Comparison of ENCODE assay signal across 16 cellular contexts in the genomic region with DNA sequence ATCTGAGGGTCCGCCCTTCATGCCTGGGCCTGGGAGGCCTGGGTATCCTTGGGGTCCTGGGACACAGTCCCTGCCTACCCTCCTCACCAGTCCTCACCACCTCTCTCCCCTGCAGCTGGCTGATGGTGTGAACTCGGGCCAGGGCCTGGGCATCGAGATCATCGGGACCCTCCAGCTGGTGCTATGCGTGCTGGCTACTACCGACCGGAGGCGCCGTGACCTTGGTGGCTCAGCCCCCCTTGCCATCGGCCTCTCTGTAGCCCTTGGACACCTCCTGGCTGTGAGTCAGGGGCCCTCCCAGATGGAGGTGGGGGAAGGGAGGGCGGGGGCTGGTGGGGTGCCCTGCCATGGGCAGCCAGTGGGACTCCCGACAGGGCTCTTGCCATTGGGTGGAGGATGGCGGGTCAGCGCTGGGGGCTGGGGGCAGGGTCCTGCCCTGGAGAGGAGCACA. TPM values are rescaled to one million over a fixed set of nuclear protein-coding genes. Genes with fewer than 3 reads are reported as not detected.
DNase-seq lines count a peak whose midpoint lies in the region; ATAC-seq and TF ChIP-seq lines count a peak whose summit lies in the region.
"Had no signal": no experiment of that assay in that cellular context is flagged by ENCODE, and none has a peak within 500 bp of the region (broad histone marks: within the 10 kb centered on the region; RNA-seq: fewer than 3 reads in every experiment).

No MANE protein-coding gene starts in this region.

- WGBS in right cardiac atrium: 81% methylated on average over 14 of the region's 14 CpGs

- peak; percentile 39 for DNase-seq in CD14-positive monocyte (ENCODE audit: low spot score)
- peak; percentile 4 for DNase-seq in WTC11 (ENCODE audit: low spot score)
- DNase-seq in right cardiac atrium: peak; percentile 14 to 66 (median 65)
- DNase-seq in posterior vena cava (ENCODE audit: low spot score): peak; percentile 67
- DNase-seq in medulla oblongata (ENCODE audit: extremely low spot score): no peak
- DNase-seq in WERI-Rb-1: no peak
- DNase-seq: activated gamma-delta T cell, C1 segment of cervical spinal cord, KG1, NCI-H1694 treated with DMSO at 0.1 percent for 48 hours, NCI-H82 had no signal

- H3K27me3 ChIP-seq in right cardiac atrium (ENCODE audit: control insufficient read depth, insufficient read depth): no peaks in the 10 kb centered on the region
- no peaks in the 10 kb centered on the region for H3K27me3 ChIP-seq in WERI-Rb-1 (ENCODE audit: insufficient read depth, low read depth, severe bottlenecking)
- H3K27me3 ChIP-seq: neutrophil, SJSA1 had no signal

- CTCF ChIA-PET in WTC11 (lab: Charles Lee): interaction anchor here (1.1 to 1.6 kb wide), 2 partner anchors 14 to 16 kb away, joined by 4 to 7 read pairs; no protein-coding TSS in a partner anchor

- POLR2A ChIA-PET in WTC11 (lab: Charles Lee): no interaction called here

- H3K27ac ChIP-seq in right cardiac atrium (ENCODE audit: low read length): peak overlapping the region; percentile 94
- no peak overlapping the region for H3K27ac ChIP-seq in WERI-Rb-1
- H3K27ac ChIP-seq: neutrophil, SJSA1, VCaP had no signal

- no peaks in the 10 kb centered on the region for H3K36me3 Mint-ChIP-seq in CD14-positive monocyte
- no peaks in the 10 kb centered on the region for H3K36me3 Mint-ChIP-seq in WTC11

- H3K4me1 ChIP-seq in right cardiac atrium (ENCODE audit: control insufficient read depth, insufficient read depth, low read length): peaks cover 33% of the 10 kb centered on the region

- H3K4me1 Mint-ChIP-seq in CD14-positive monocyte: no peaks in the 10 kb centered on the region
- H3K4me1 Mint-ChIP-seq in WTC11: 0 out of 2 replicates have a peak, but pooled peaks cover under 1% of the 10 kb centered on the region

- no peaks in the 10 kb centered on the region for H3K36me3 ChIP-seq in WERI-Rb-1
- H3K36me3 ChIP-seq: neutrophil, SJSA1 had no signal

- no peak for ATAC-seq in WTC11
- ATAC-seq in right cardiac atrium: peak; percentile 1 to 2
- ATAC-seq in HG02588 (IDR thresholded peaks at IDR 0.05; ENCODE audit: unreplicated experiment): no peak
- no peak for ATAC-seq in HG02981 (IDR thresholded peaks at IDR 0.05; ENCODE audit: unreplicated experiment)

- H3K4me3 ChIP-seq in right cardiac atrium (ENCODE audit: low read length): no peak overlapping the region
- H3K4me3 ChIP-seq in WERI-Rb-1 (ENCODE audit: low read depth, low read length): no peak overlapping the region
- H3K4me3 ChIP-seq: SJSA1 had no signal

- TF ChIP-seq CTCF in CD14-positive monocyte (IDR thresholded peaks at IDR 0.05) (no peak), WTC11 (IDR thresholded peaks at IDR 0.05) (no peak), WERI-Rb-1 (IDR thresholded peaks at IDR 0.05; ENCODE audit: low read depth, low read length) (no peak)

- H3K27ac Mint-ChIP-seq in CD14-positive monocyte (no peak overlapping the region), WTC11 (no peak overlapping the region)

- intact Hi-C loops in CD14-positive monocyte (cut with micrococcal nuclease) (no loop called here), right cardiac atrium (cut with DNase I) (loop anchor here in 1 of 4 donors (5.0 kb wide), 1 partner anchor 40 kb away; a partner anchor contains a TSS), posterior vena cava (cut with DNase I) (no loop called here)

- H3K4me3 Mint-ChIP-seq in CD14-positive monocyte: no peak overlapping the region
- no peak overlapping the region for H3K4me3 Mint-ChIP-seq in WTC11

- H3K27me3 Mint-ChIP-seq in CD14-positive monocyte (ENCODE audit: low read depth in 3 of 3) (peaks cover 0 to 5% (median 0%) of the 10 kb centered on the region in 3 donors), WTC11 (ENCODE audit: low read depth) (no peaks in the 10 kb centered on the region)

- H3K9me3 ChIP-seq in right cardiac atrium (ENCODE audit: control insufficient read depth, low read length) (no peaks in the 10 kb centered on the region), WERI-Rb-1 (ENCODE audit: severe bottlenecking) (peaks cover 1% of the 10 kb centered on the region)
- H3K9me3 ChIP-seq: neutrophil, SJSA1 had no signal

- H3K9me3 Mint-ChIP-seq in CD14-positive monocyte (peaks cover 0 to 5% (median 2%) of the 10 kb centered on the region in 7 donors), WTC11 (peaks cover 4% of the 10 kb centered on the region; the same call in 1 of the 2 replicates)

TF ChIP-seq in WTC11, 78 proteins besides CTCF, POLR2A, EP300 and RAD21:
- TF ChIP-seq JAZF1 (CRISPR knock-in tag; IDR thresholded peaks at IDR 0.05) (no peak), ZNF232 (CRISPR knock-in tag; IDR thresholded peaks at IDR 0.05) (no peak)
- TF ChIP-seq, protein P1, sequence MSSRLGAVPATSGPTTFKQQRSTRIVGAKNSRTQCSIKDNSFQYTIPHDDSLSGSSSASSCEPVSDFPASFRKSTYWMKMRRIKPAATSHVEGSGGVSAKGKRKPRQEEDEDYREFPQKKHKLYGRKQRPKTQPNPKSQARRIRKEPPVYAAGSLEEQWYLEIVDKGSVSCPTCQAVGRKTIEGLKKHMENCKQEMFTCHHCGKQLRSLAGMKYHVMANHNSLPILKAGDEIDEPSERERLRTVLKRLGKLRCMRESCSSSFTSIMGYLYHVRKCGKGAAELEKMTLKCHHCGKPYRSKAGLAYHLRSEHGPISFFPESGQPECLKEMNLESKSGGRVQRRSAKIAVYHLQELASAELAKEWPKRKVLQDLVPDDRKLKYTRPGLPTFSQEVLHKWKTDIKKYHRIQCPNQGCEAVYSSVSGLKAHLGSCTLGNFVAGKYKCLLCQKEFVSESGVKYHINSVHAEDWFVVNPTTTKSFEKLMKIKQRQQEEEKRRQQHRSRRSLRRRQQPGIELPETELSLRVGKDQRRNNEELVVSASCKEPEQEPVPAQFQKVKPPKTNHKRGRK (CRISPR knock-in tag; IDR thresholded peaks at IDR 0.05; ENCODE audit: borderline replicate concordance): no peak
- TF ChIP-seq, protein P2, sequence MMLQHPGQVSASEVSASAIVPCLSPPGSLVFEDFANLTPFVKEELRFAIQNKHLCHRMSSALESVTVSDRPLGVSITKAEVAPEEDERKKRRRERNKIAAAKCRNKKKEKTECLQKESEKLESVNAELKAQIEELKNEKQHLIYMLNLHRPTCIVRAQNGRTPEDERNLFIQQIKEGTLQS (CRISPR knock-in tag; conservative IDR thresholded peaks at IDR 0.05): no peak

RNA-seq across cellular contexts. Expression of a gene that starts 10.3 kb away (rescaled TPM):
- not detected for polyA plus RNA-seq in CD14-positive monocyte
- total RNA-seq in WTC11 (2021): 0.81 to 1.4 TPM (median 1.1 TPM) in 3 replicates
- total RNA-seq in right cardiac atrium: 100 to 1,000 TPM; 187 to 254 (median 222) TPM
- polyA plus RNA-seq in right cardiac atrium: 216 TPM
- 100 to 1,000 TPM; 388 to 422 TPM for total RNA-seq in posterior vena cava

RNA-seq across cellular contexts. Expression of a gene that starts 41.8 kb away (rescaled TPM):
- polyA plus RNA-seq in CD14-positive monocyte: not detected
- total RNA-seq in WTC11 (2021): 4.0 to 6.6 TPM (median 5.0 TPM) in 3 replicates
- not detected for total RNA-seq in right cardiac atrium
- polyA plus RNA-seq in right cardiac atrium: not detected
- 1 to 10 TPM in 1 of 2 donors, not detected in 1; 1.2 TPM for total RNA-seq in posterior vena cava
- total RNA-seq: SJSA1 had no signal

Comparison
In these comparisons a context has a peak if more than half of its experiments do, and no peak if none do; other contexts are left out.
1. DNase-seq: peak in CD14-positive monocyte (single experiment), WTC11 (single experiment), right cardiac atrium (3 of 3) and posterior vena cava (single experiment); none in medulla oblongata (single experiment) and WERI-Rb-1 (single experiment).
2. ATAC-seq: peak in right cardiac atrium (2 of 2); none in WTC11 (single experiment), HG02588 (single experiment) and HG02981 (single experiment).
3. RNA of a gene that starts 10.3 kb away (total RNA-seq): 388 to 422 TPM in posterior vena cava and 187 to 254 TPM in right cardiac atrium; 0.81 to 1.4 TPM in WTC11; every median in the first group is over 10 times any median in the second.